21 cellular contexts compared by ENCODE assay signal in genomic region chr6:150940951-150941350, GRCh38.
DNase-seq lines count a peak whose midpoint lies in the region; ATAC-seq and TF ChIP-seq lines count a peak whose summit lies in the region.
"Had no signal": no experiment of that assay in that cellular context is flagged by ENCODE, and none has a peak within 500 bp of the region (broad histone marks: within the 10 kb centered on the region; RNA-seq: fewer than 3 reads in every experiment).

No MANE protein-coding gene starts in this region.

- H3K36me3 ChIP-seq in lung (ENCODE audit: control insufficient read depth in 2 of 2, insufficient read depth in 2 of 2, low read length in 2 of 2) (peaks cover 0 to 14% of the 10 kb centered on the region in 2 donors), PC-9 (ENCODE audit: low read depth) (peaks cover 18% of the 10 kb centered on the region)
- H3K36me3 ChIP-seq: uterus had no signal

- H3K27me3 ChIP-seq in lung (ENCODE audit: control insufficient read depth, insufficient read depth) = no peaks in the 10 kb centered on the region
- H3K27me3 ChIP-seq in PC-9 (ENCODE audit: insufficient read depth, low read depth) = no peaks in the 10 kb centered on the region
- H3K27me3 ChIP-seq: BLaER1, gastroesophageal sphincter, SJSA1, uterus had no signal

- no peak overlapping the region for H3K4me2 ChIP-seq in PC-9
- H3K4me2 ChIP-seq: BLaER1 had no signal

- 62 to 75% methylated on average over 8 of the region's 8 CpGs for WGBS in lung, 2 donors

- intact Hi-C loops in left ventricle myocardium superior (cut with micrococcal nuclease) (no loop called here), PC-9 (cut with micrococcal nuclease; ENCODE audit: unreplicated experiment) (no loop called here)

- no peaks in the 10 kb centered on the region for H3K27me3 Mint-ChIP-seq in stimulated activated memory B cell treated with anti-CD40 and anti-IgM and Interleukin-4, amounts not matched to agents 10 μg/mL and 1 μg/mL and 100 μg/mL, for 72 hours

- H3K27ac ChIP-seq in lung (ENCODE audit: low read depth in 1 of 2, low read length in 1 of 2) (no peak overlapping the region), PC-9 (no peak overlapping the region)
- H3K27ac ChIP-seq: BLaER1, gastroesophageal sphincter, SJSA1, uterus had no signal

- H4K20me1 ChIP-seq in PC-9 (ENCODE audit: insufficient read depth) = no peaks in the 10 kb centered on the region
- H4K20me1 ChIP-seq: BLaER1 had no signal

- CTCF ChIA-PET in PC-9 (lab: Charles Lee) = no interaction called here

- no peaks in the 10 kb centered on the region for H3K9me3 Mint-ChIP-seq in stimulated activated memory B cell treated with anti-CD40 and anti-IgM and Interleukin-4, amounts not matched to agents 10 μg/mL and 1 μg/mL and 100 μg/mL, for 72 hours

- no peak overlapping the region for H2AFZ ChIP-seq in PC-9

- peaks cover 0 to 2% of the 10 kb centered on the region in 2 donors for H3K9me3 ChIP-seq in lung (ENCODE audit: control insufficient read depth in 2 of 2, insufficient read depth in 1 of 2, low read length in 1 of 2)
- H3K9me3 ChIP-seq in PC-9 (ENCODE audit: insufficient read depth, low read depth) = no peaks in the 10 kb centered on the region
- H3K9me3 ChIP-seq: BLaER1, gastroesophageal sphincter, SJSA1, uterus had no signal

- H3K4me1 ChIP-seq in lung (ENCODE audit: control insufficient read depth in 2 of 2, insufficient read depth in 2 of 2, low read length in 2 of 2) = peaks cover 0 to 2% of the 10 kb centered on the region in 2 donors
- no peaks in the 10 kb centered on the region for H3K4me1 ChIP-seq in PC-9 (replicated peaks; ENCODE audit: insufficient read depth)
- H3K4me1 ChIP-seq: BLaER1, gastroesophageal sphincter, SJSA1, uterus had no signal

- H3K4me3 ChIP-seq in choroid plexus epithelial cell (ENCODE audit: low read depth, low read length) (no peak overlapping the region), lung (no peak overlapping the region), PC-9 (no peak overlapping the region)
- H3K4me3 ChIP-seq: BLaER1, gastroesophageal sphincter, SJSA1, uterus had no signal

- H3K27ac Mint-ChIP-seq in stimulated activated memory B cell treated with anti-CD40 and anti-IgM and Interleukin-4, amounts not matched to agents 10 μg/mL and 1 μg/mL and 100 μg/mL, for 72 hours = no peak overlapping the region

- no peaks in the 10 kb centered on the region; the same call in 1 of the 2 replicates for H3F3A ChIP-seq in PC-9 (ENCODE audit: insufficient read depth, low read depth)

- ATAC-seq in lung (ENCODE audit: insufficient read depth, low FRiP score) = peak; percentile 42
- no peak for ATAC-seq in stimulated activated memory B cell treated with anti-CD40 and anti-IgM and Interleukin-4, amounts not matched to agents 10 μg/mL and 1 μg/mL and 100 μg/mL, for 72 hours
- ATAC-seq in left ventricle myocardium superior = no peak
- ATAC-seq in GM19351 (IDR thresholded peaks at IDR 0.05; ENCODE audit: unreplicated experiment) = no peak
- ATAC-seq: gastroesophageal sphincter, HepG2, PC-3 had no signal

- H3K79me2 ChIP-seq in PC-9 (ENCODE audit: low read depth) = no peaks in the 10 kb centered on the region

- TF ChIP-seq CTCF in choroid plexus epithelial cell (conservative IDR thresholded peaks at IDR 0.05; ENCODE audit: low read depth, low read length) (no peak), lung (IDR thresholded peaks at IDR 0.05; ENCODE audit: control extremely low read depth, extremely low read depth) (no peak), PC-9 (conservative IDR thresholded peaks at IDR 0.05) (no peak)

- H3K4me3 Mint-ChIP-seq in stimulated activated memory B cell treated with anti-CD40 and anti-IgM and Interleukin-4, amounts not matched to agents 10 μg/mL and 1 μg/mL and 100 μg/mL, for 72 hours = no peak overlapping the region

- H3K9me2 ChIP-seq in PC-9 (ENCODE audit: insufficient read depth) = no peaks in the 10 kb centered on the region

- no TSS peak for BruUV-seq in PC-9 (replicated peaks; lab: Mats Ljungman, UMichigan)

- peaks cover 56% of the 10 kb centered on the region for H3K36me3 Mint-ChIP-seq in stimulated activated memory B cell treated with anti-CD40 and anti-IgM and Interleukin-4, amounts not matched to agents 10 μg/mL and 1 μg/mL and 100 μg/mL, for 72 hours

- no peaks in the 10 kb centered on the region for H3K4me1 Mint-ChIP-seq in stimulated activated memory B cell treated with anti-CD40 and anti-IgM and Interleukin-4, amounts not matched to agents 10 μg/mL and 1 μg/mL and 100 μg/mL, for 72 hours

- DNase-seq in AG08395 (ENCODE audit: low spot score) (peak; percentile 71), GM03348 (ENCODE audit: low spot score) (peak; percentile 67), choroid plexus epithelial cell (ENCODE audit: low read depth) (peak; percentile 61), lung (ENCODE audit: low spot score) (no peak), left ventricle myocardium superior (no peak), PC-9 (no peak)
- DNase-seq: activated CD4-positive, CD25-positive, alpha-beta regulatory T cell; activated effector memory CD4-positive, alpha-beta T cell treated with Interleukin-2 at 50 U/mL for 16 hours; amygdala; GDM1; NCI-H1436; NCI-H774; occipital lobe; PC-3 had no signal

- POLR2A ChIA-PET in PC-9 (lab: Charles Lee; ENCODE audit: unreplicated experiment) = no interaction called here

Comparison
In these comparisons a context has a peak if more than half of its experiments do, and no peak if none do; other contexts are left out.
1. DNase-seq: peak in AG08395 (single experiment), GM03348 (single experiment) and choroid plexus epithelial cell (single experiment); none in lung (single experiment), left ventricle myocardium superior (single experiment) and PC-9 (0 of 2).